In the genomic region with DNA sequence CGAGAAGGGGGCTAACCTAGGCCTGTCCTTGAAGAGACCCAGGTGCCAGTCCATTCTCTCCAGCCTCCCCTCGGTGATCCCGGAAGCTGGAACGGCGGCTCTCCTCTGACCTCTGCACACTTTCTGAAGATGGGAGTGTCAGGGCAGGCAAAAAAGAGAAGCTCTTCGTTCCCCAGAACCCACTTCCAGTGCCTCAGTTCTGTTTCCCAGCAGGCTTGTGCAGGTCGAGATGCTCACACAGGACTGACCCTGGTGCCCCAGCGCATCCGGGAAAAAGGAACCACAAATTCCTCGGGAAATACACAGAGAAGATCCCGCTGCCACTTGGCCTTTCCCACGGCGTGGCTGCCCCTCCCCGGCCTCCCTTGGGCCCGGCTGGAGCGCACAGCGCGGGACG, we compare ENCODE assay signal across 8 cellular contexts. TPM values are rescaled to one million over a fixed set of nuclear protein-coding genes. Genes with fewer than 3 reads are reported as not detected.
DNase-seq lines count a peak whose midpoint lies in the region; ATAC-seq and TF ChIP-seq lines count a peak whose summit lies in the region.

No MANE protein-coding gene starts in this region.

- H3K9me3 ChIP-seq in T-helper 17 cell (ENCODE audit: control insufficient read depth, low read length, poor library complexity, severe bottlenecking) (no peaks in the 10 kb centered on the region), gastroesophageal sphincter (no peaks in the 10 kb centered on the region)

- peak overlapping the region; percentile 76 for H3K27ac Mint-ChIP-seq in HFFc6
- H3K27ac Mint-ChIP-seq in T-helper 17 cell = no peak overlapping the region

- H3K4me3 ChIP-seq in gastroesophageal sphincter (peak overlapping the region; percentile 70 to 77), rectal smooth muscle tissue (ENCODE audit: low read length) (peak overlapping the region; percentile 92)

- DNase-seq in HFFc6 (no peak), T-helper 17 cell (no peak), ecto neural progenitor cell (ENCODE audit: low spot score) (no peak), amniotic stem cell (lab: John Stamatoyannopoulos, UW) (no peak)

- H3K4me1 ChIP-seq in gastroesophageal sphincter (peaks cover 0 to 30% (median 18%) of the 10 kb centered on the region in 3 donors), rectal smooth muscle tissue (ENCODE audit: control insufficient read depth, insufficient read depth, low read length) (peaks cover 7% of the 10 kb centered on the region)

- no peaks in the 10 kb centered on the region for H3K9me3 Mint-ChIP-seq in HFFc6

- no peaks in the 10 kb centered on the region for H3K36me3 Mint-ChIP-seq in HFFc6 (ENCODE audit: low read depth)
- H3K36me3 Mint-ChIP-seq in T-helper 17 cell (ENCODE audit: low read depth) = no peaks in the 10 kb centered on the region

- H3K27me3 Mint-ChIP-seq in HFFc6 (ENCODE audit: insufficient read depth) (no peaks in the 10 kb centered on the region; the same call in none of the 2 replicates), T-helper 17 cell (no peaks in the 10 kb centered on the region)

- TF ChIP-seq EP300 in gastroesophageal sphincter (IDR thresholded peaks at IDR 0.05) = no peak

- H3K9ac ChIP-seq in rectal smooth muscle tissue (ENCODE audit: low read length) = peak overlapping the region; percentile 65

- no peak for TF ChIP-seq POLR2A in gastroesophageal sphincter (IDR thresholded peaks at IDR 0.05)

- peaks cover 21% of the 10 kb centered on the region for H3K4me1 Mint-ChIP-seq in HFFc6 (ENCODE audit: low read depth)
- H3K4me1 Mint-ChIP-seq in T-helper 17 cell = peaks cover 8% of the 10 kb centered on the region

- ATAC-seq in T-helper 17 cell (no peak), gastroesophageal sphincter (peak; percentile 0), HG03095 (IDR thresholded peaks at IDR 0.05; ENCODE audit: unreplicated experiment) (no peak), HG03045 (IDR thresholded peaks at IDR 0.05; ENCODE audit: unreplicated experiment) (no peak)

- H3K4me3 Mint-ChIP-seq in HFFc6 (peak overlapping the region; percentile 88), T-helper 17 cell (peak overlapping the region; percentile 86)

- no CpG with 5 or more reads among the region's 19 CpGs for WGBS in gastroesophageal sphincter (ENCODE audit: low coverage in 1 of 2), 2 donors

- no peaks in the 10 kb centered on the region for H3K36me3 ChIP-seq in gastroesophageal sphincter
- no peaks in the 10 kb centered on the region for H3K36me3 ChIP-seq in rectal smooth muscle tissue (ENCODE audit: control insufficient read depth, insufficient read depth, low read length)

- TF ChIP-seq CTCF in HFFc6 (IDR thresholded peaks at IDR 0.05) (no peak), gastroesophageal sphincter (IDR thresholded peaks at IDR 0.05) (no peak)

- peak overlapping the region; percentile 49 to 91 (median 88) for H3K27ac ChIP-seq in gastroesophageal sphincter
- H3K27ac ChIP-seq in rectal smooth muscle tissue (ENCODE audit: low read depth, low read length) = no peak overlapping the region

- no peaks in the 10 kb centered on the region for H3K27me3 ChIP-seq in gastroesophageal sphincter
- no peaks in the 10 kb centered on the region for H3K27me3 ChIP-seq in rectal smooth muscle tissue (ENCODE audit: control insufficient read depth, insufficient read depth, low read length)

RNA-seq across cellular contexts. Expression of gene PTPN18, which starts 0.7 kb away (rescaled TPM):
- 10 to 100 TPM; 15.5 to 18.9 (median 17.5) TPM for total RNA-seq in HFFc6 (2021; fragmentation: NEBNext Ultra II Directional; extraction: Animal tissue kit (Norgen Biotek cat#: 25700))
- total RNA-seq in T-helper 17 cell = 100 to 1,000 TPM in 1 of 2 donors, 10 to 100 TPM in 1; 53.2 to 102 TPM
- total RNA-seq in gastroesophageal sphincter = 10 to 100 TPM; 34.6 to 53.8 (median 39.1) TPM

RNA-seq across cellular contexts. Expression of gene IMP4, which starts 12.5 kb away (rescaled TPM):
- total RNA-seq in HFFc6 (2021; fragmentation: NEBNext Ultra II Directional; extraction: Animal tissue kit (Norgen Biotek cat#: 25700)) = 100 to 1,000 TPM in 1 of 6 experiments, 10 to 100 TPM in 5; 79.9 to 103 (median 90.4) TPM
- total RNA-seq in T-helper 17 cell (10 to 100 TPM; 59.3 to 65.6 TPM), gastroesophageal sphincter (100 to 1,000 TPM in 3 of 4 donors, 10 to 100 TPM in 1; 78.8 to 143 (median 113) TPM)
